Comparison of ENCODE assay signal across 19 cellular contexts in genomic region chr17:35934760-35935159, GRCh38. TPM values are rescaled to one million over a fixed set of nuclear protein-coding genes. Genes with fewer than 3 reads are reported as not detected.
DNase-seq lines count a peak whose midpoint lies in the region; ATAC-seq and TF ChIP-seq lines count a peak whose summit lies in the region.
"Had no signal": no experiment of that assay in that cellular context is flagged by ENCODE, and none has a peak within 500 bp of the region (broad histone marks: within the 10 kb centered on the region; RNA-seq: fewer than 3 reads in every experiment).

No MANE protein-coding gene starts in this region.

- H3K27me3 ChIP-seq in right cardiac atrium (ENCODE audit: control insufficient read depth, insufficient read depth) (no peaks in the 10 kb centered on the region), stomach (peaks cover 0 to 3% (median 0%) of the 10 kb centered on the region in 3 donors), Peyer's patch (no peaks in the 10 kb centered on the region)

- H3K27ac ChIP-seq in right cardiac atrium (ENCODE audit: low read length) (no peak overlapping the region), stomach (no peak overlapping the region), Peyer's patch (no peak overlapping the region)
- H3K27ac ChIP-seq: C4-2B, KMS-11 had no signal

- H3K4me1 ChIP-seq in right cardiac atrium (ENCODE audit: control insufficient read depth, insufficient read depth, low read length) (peaks cover 3% of the 10 kb centered on the region), stomach (peaks cover 11 to 20% (median 14%) of the 10 kb centered on the region in 4 donors), Peyer's patch (peaks cover 3 to 7% (median 5%) of the 10 kb centered on the region in 4 donors)

- intact Hi-C loops in right cardiac atrium (cut with DNase I) (no loop called here), cardiac septum (cut with DNase I) (no loop called here), stomach (cut with DNase I; ENCODE audit: low total_unique reads) (no loop called here)

- TF ChIP-seq CTCF in fibroblast of mammary gland (conservative IDR thresholded peaks at IDR 0.05; ENCODE audit: control insufficient read depth, insufficient read depth, low read depth, low read length): no peak
- TF ChIP-seq CTCF in stomach (IDR thresholded peaks at IDR 0.05): no peak
- no peak for TF ChIP-seq CTCF in Peyer's patch (IDR thresholded peaks at IDR 0.05)

- no peak for TF ChIP-seq EP300 in stomach (IDR thresholded peaks at IDR 0.05)

- H3K36me3 ChIP-seq in stomach (no peaks in the 10 kb centered on the region), Peyer's patch (no peaks in the 10 kb centered on the region)

- ATAC-seq in right cardiac atrium: no peak

- TF ChIP-seq POLR2A in stomach (IDR thresholded peaks at IDR 0.05): no peak
- no peak for TF ChIP-seq POLR2A in Peyer's patch (IDR thresholded peaks at IDR 0.05)

- H3K4me3 ChIP-seq in right cardiac atrium (ENCODE audit: low read length): no peak overlapping the region
- no peak overlapping the region for H3K4me3 ChIP-seq in fibroblast of mammary gland (ENCODE audit: control insufficient read depth, low read depth, low read length)
- H3K4me3 ChIP-seq in stomach: no peak overlapping the region
- H3K4me3 ChIP-seq in Peyer's patch: no peak overlapping the region

- H3K9me3 ChIP-seq in right cardiac atrium (ENCODE audit: control insufficient read depth, low read length) (no peaks in the 10 kb centered on the region), stomach (no peaks in the 10 kb centered on the region), Peyer's patch (no peaks in the 10 kb centered on the region)

- DNase-seq in right cardiac atrium (peak; percentile 64 to 69 (median 67)), cardiac septum (ENCODE audit: low spot score) (no peak), T1000 (lab: John Stamatoyannopoulos, UW) (peak; percentile 2), fibroblast of mammary gland (ENCODE audit: low read depth) (peak; percentile 73), stomach (no peak), Peyer's patch (no peak)
- DNase-seq in activated CD4-positive, alpha-beta T cell treated with anti-CD3 and anti-CD28 coated beads, Interleukin-2, amount 50 U/mL, for 48 hours: no peak
- no peak for DNase-seq in activated naive CD4-positive, alpha-beta T cell (lab: John Stamatoyannopoulos, UW)
- DNase-seq: AML-193, NCI-H1417 treated with DMSO at 0.1 percent for 48 hours, NCI-H187 treated with DMSO at 0.1 percent for 48 hours, NCI-H2227 treated with DMSO at 0.1 percent for 48 hours, NCI-H510A treated with DMSO at 0.1 percent for 48 hours, NCI-H774, RPMI8226, SIG-M5 had no signal

- WGBS in right cardiac atrium: 76% methylated on average over 10 of the region's 10 CpGs
- WGBS in stomach, 5 donors: 79 to 87% (median 83%) methylated on average over 10 of the region's 10 CpGs

RNA-seq across cellular contexts. Expression of gene RDM1, which starts 4.2 kb away (rescaled TPM):
- total RNA-seq in right cardiac atrium (not detected), cardiac septum (not detected), stomach (1 to 10 TPM in 1 of 5 donors, not detected in 4; 5.9 TPM), Peyer's patch (1 to 10 TPM in 1 of 4 donors, under 1 TPM in 1, not detected in 2; 0.88 to 1.9 TPM)
- polyA plus RNA-seq in right cardiac atrium (not detected), stomach (under 1 TPM in 1 of 3 donors, not detected in 2; 0.98 TPM)

RNA-seq across cellular contexts. Expression of gene LYZL6, which starts 8.8 kb away (rescaled TPM):
- total RNA-seq in right cardiac atrium (not detected), cardiac septum (not detected), stomach (not detected), Peyer's patch (not detected)
- polyA plus RNA-seq in right cardiac atrium (not detected), stomach (not detected)
- total RNA-seq: A673 had no signal

RNA-seq across cellular contexts. Expression of gene CCL16, which starts 46.5 kb away (rescaled TPM):
- total RNA-seq in right cardiac atrium (under 1 TPM in 1 of 4 donors, not detected in 3; 0.15 TPM), cardiac septum (not detected), stomach (under 1 TPM in 1 of 5 donors, not detected in 4; 0.72 TPM), Peyer's patch (1 to 10 TPM in 1 of 4 donors, under 1 TPM in 1, not detected in 2; 0.54 to 1.1 TPM)
- polyA plus RNA-seq in right cardiac atrium (0.29 TPM), stomach (under 1 TPM in 1 of 3 donors, not detected in 2; 0.15 TPM)
- total RNA-seq: A673 had no signal

RNA-seq across cellular contexts. Expression of gene CCL14, which starts 51.8 kb away (rescaled TPM):
- total RNA-seq in right cardiac atrium: 10 to 100 TPM in 3 of 4 donors, 1 to 10 TPM in 1; 5.1 to 28.2 (median 25.0) TPM
- polyA plus RNA-seq in right cardiac atrium: 114 TPM
- 6.7 TPM for total RNA-seq in cardiac septum
- total RNA-seq in stomach: 1 to 10 TPM in 4 of 5 donors, under 1 TPM in 1; 0.58 to 8.4 (median 2.2) TPM
- polyA plus RNA-seq in stomach: 10 to 100 TPM in 2 of 3 donors, 1 to 10 TPM in 1; 2.9 to 80.3 (median 19.6) TPM
- 1 to 10 TPM; 6.3 to 8.3 (median 6.7) TPM for total RNA-seq in Peyer's patch
- total RNA-seq: A673 had no signal

RNA-seq across cellular contexts. Expression of gene CCL5, which starts 54.6 kb away (rescaled TPM):
- 1 to 10 TPM; 1.2 to 3.3 (median 2.3) TPM for total RNA-seq in right cardiac atrium
- polyA plus RNA-seq in right cardiac atrium: 1.6 TPM
- 2.6 TPM for total RNA-seq in cardiac septum
- 10 to 100 TPM in 1 of 5 donors, 1 to 10 TPM in 2, not detected in 2; 2.0 to 21.7 (median 2.6) TPM for total RNA-seq in stomach
- polyA plus RNA-seq in stomach: 10 to 100 TPM in 1 of 3 donors, 1 to 10 TPM in 2; 4.9 to 32.2 (median 5.7) TPM
- total RNA-seq in Peyer's patch: 10 to 100 TPM in 1 of 4 donors, 1 to 10 TPM in 3; 5.8 to 13.8 (median 9.2) TPM
- total RNA-seq: A673 had no signal

Comparison
In these comparisons a context has a peak if more than half of its experiments do, and no peak if none do; other contexts are left out.
1. DNase-seq: peak in right cardiac atrium (3 of 3), T1000 (single experiment) and fibroblast of mammary gland (single experiment); none in cardiac septum (single experiment), activated CD4-positive, alpha-beta T cell treated with anti-CD3 and anti-CD28 coated beads, Interleukin-2, amount 50 U/mL, for 48 hours (0 of 2), stomach (single experiment), Peyer's patch (0 of 3) and activated naive CD4-positive, alpha-beta T cell (0 of 4).